In the genomic region with DNA sequence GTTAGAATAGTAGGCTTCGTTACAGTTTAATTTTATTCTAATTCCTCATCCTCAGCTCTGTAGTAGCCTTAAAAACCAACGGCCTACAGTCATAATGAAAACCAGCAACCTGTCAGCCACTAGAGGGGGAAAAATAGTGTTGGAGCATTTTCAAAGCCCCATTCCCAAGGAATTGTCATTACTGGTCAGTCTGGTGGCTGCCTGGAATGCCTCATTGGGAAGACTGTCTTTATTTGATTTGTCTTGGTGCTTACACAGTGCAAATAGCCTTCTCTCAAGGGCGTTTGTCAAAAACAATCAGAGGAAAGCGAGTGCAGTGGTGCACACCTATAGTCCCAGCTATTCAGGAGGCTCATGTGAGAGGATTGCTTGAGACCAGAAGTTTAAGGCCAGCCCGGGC, we compare ENCODE assay signal across 1 cellular context.
TF ChIP-seq lines count a peak whose summit lies in the region.

No MANE protein-coding gene starts in this region.

TF ChIP-seq in H1, 55 proteins besides CTCF, POLR2A, EP300 and RAD21:
- TF ChIP-seq CBX5 (IDR thresholded peaks at IDR 0.05; ENCODE audit: low read depth, low read length) (no peak), MAX (IDR thresholded peaks at IDR 0.05) (no peak), GTF2F1 (IDR thresholded peaks at IDR 0.05; ENCODE audit: borderline replicate concordance, low read depth, low read length) (no peak), SP4 (IDR thresholded peaks at IDR 0.05; ENCODE audit: low read length) (no peak), SIRT6 (IDR thresholded peaks at IDR 0.05; ENCODE audit: low read length) (no peak), ATF2 (IDR thresholded peaks at IDR 0.05; ENCODE audit: low read length) (no peak), KDM1A (IDR thresholded peaks at IDR 0.05; ENCODE audit: borderline replicate concordance, low read length) (no peak), ZNF274 (IDR thresholded peaks at IDR 0.05; ENCODE audit: borderline replicate concordance, extremely low read depth, low read length) (no peak), KDM4A (IDR thresholded peaks at IDR 0.05; ENCODE audit: low read depth, low read length, severe bottlenecking) (no peak), EZH2 (IDR thresholded peaks at IDR 0.05; ENCODE audit: low read depth, low read length, severe bottlenecking) (no peak), SUZ12 (IDR thresholded peaks at IDR 0.05; ENCODE audit: low read length) (no peak)
